In the genomic region with DNA sequence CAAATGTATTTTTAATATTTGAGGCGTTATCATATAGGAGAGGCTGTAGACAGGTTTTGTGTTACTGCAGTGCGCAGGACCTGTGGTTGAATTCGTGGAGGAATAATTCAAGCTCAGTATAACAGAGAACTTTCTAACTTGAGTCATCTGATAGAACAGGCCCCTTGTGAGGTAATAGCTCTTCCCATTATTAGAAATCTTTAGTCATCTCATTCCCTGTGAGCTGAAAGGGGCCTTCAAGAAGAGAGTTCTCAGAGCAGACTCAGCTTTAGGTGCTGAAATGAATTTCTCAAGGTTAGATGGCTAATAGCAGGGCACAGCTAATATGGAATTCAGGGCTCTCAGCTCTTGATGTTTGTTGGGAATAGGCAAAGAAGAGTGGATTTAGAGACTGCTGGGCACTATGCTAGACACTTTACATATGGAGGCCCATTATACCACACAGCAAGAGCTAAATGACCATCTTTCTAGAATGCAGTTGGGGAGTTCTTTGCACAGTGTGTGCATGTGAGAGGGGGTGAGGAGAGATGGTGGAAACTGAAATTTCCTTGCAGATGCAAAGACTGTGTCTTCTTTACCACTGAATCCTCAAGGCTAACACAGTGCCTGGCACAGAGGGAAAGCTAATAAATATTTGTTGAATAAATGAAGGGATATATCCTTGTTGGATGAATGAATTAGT, we compare ENCODE assay signal across 19 cellular contexts.
DNase-seq lines count a peak whose midpoint lies in the region; ATAC-seq and TF ChIP-seq lines count a peak whose summit lies in the region.
"Had no signal": no experiment of that assay in that cellular context is flagged by ENCODE, and none has a peak within 500 bp of the region (broad histone marks: within the 10 kb centered on the region; RNA-seq: fewer than 3 reads in every experiment).

No MANE protein-coding gene starts in this region.

- H3K27me3 Mint-ChIP-seq in endothelial cell (ENCODE audit: unreplicated experiment) = peaks cover 1% of the 10 kb centered on the region
- H3K27me3 Mint-ChIP-seq: activated T-cell treated with anti-CD3 and anti-CD28 coated beads, Interleukin-2, amount 50 U/mL, for 24 hours; CD4-positive, CD25-positive, alpha-beta regulatory T cell had no signal

- peaks cover 19% of the 10 kb centered on the region for H3F3A ChIP-seq in SK-N-SH (replicated peaks; ENCODE audit: insufficient read depth)

- TF ChIP-seq EP300 in SK-N-SH (IDR thresholded peaks at IDR 0.05; ENCODE audit: borderline replicate concordance in 1 of 2, low read depth in 1 of 2, low read length in 1 of 2) = no peak

- H3K27ac ChIP-seq in SK-N-SH (ENCODE audit: low read depth in 2 of 2, low read length in 1 of 2) = peak overlapping the region in 1 of 2 experiments; percentile 40; a peak in 2 of 4 replicates
- H3K27ac ChIP-seq: 22Rv1, Peyer's patch had no signal

- H3K79me2 ChIP-seq in SK-N-SH (ENCODE audit: insufficient read depth) = no peaks in the 10 kb centered on the region

- POLR2A ChIA-PET in SK-N-SH (lab: Yijun Ruan, JAX) = no interaction called here

- H4K20me1 ChIP-seq in SK-N-SH (ENCODE audit: insufficient read depth) = no peaks in the 10 kb centered on the region

- TF ChIP-seq CTCF in SK-N-SH (IDR thresholded peaks at IDR 0.05) = no peak
- no peak for TF ChIP-seq CTCF in endothelial cell (IDR thresholded peaks at IDR 0.05; ENCODE audit: unreplicated experiment)

- H3K4me1 ChIP-seq in SK-N-SH (ENCODE audit: control insufficient read depth in 1 of 2, insufficient read depth in 2 of 2, low read depth in 1 of 2, low read length in 1 of 2) = peaks cover 0 to 24% of the 10 kb centered on the region in 2 experiments; a peak in 3 of 4 replicates
- H3K4me1 ChIP-seq: Peyer's patch had no signal

- DNase-seq in SK-N-SH (no peak), endothelial cell (ENCODE audit: low spot score) (no peak), MV-4-11 (lab: John Stamatoyannopoulos, UW) (no peak), GOT3 (lab: John Stamatoyannopoulos, UW) (no peak)
- DNase-seq in stimulated activated naive CD8-positive, alpha-beta T cell treated with anti-CD3 and anti-CD28 coated beads, Interleukin-15, Interleukin-2, amounts not matched to agents 100 U/mL and 50 U/mL, for 24 hours = no peak
- DNase-seq: activated CD4-positive, alpha-beta T cell treated with anti-CD3 and anti-CD28 coated beads for 4 hours; activated T-cell treated with anti-CD3 and anti-CD28 coated beads, Interleukin-2, amount 50 U/mL, for 24 hours; amniotic stem cell; CD4-positive, CD25-positive, alpha-beta regulatory T cell; NCI-H146; NCI-H69; occipital lobe; Peyer's patch had no signal

- no peaks in the 10 kb centered on the region for H3K27me3 ChIP-seq in SK-N-SH (ENCODE audit: insufficient read depth)
- H3K27me3 ChIP-seq: Peyer's patch had no signal

- peak overlapping the region; percentile 23 for H3K4me3 Mint-ChIP-seq in endothelial cell (ENCODE audit: unreplicated experiment)
- H3K4me3 Mint-ChIP-seq: activated T-cell treated with anti-CD3 and anti-CD28 coated beads, Interleukin-2, amount 50 U/mL, for 24 hours; CD4-positive, CD25-positive, alpha-beta regulatory T cell; mesothelial cell of epicardium; T-helper 1 cell treated with Interleukin-12 subunit alpha and Interleukin-12 subunit beta and Interleukin-4 antibody, amounts not matched to agents 30 μg/mL and 1 μg/mL, for 36 hours had no signal

- no peaks in the 10 kb centered on the region for H3K4me1 Mint-ChIP-seq in endothelial cell (ENCODE audit: unreplicated experiment)

- H3K9me3 ChIP-seq in SK-N-SH = no peaks in the 10 kb centered on the region
- H3K9me3 ChIP-seq: Peyer's patch had no signal

- no peak overlapping the region for H3K27ac Mint-ChIP-seq in endothelial cell (ENCODE audit: unreplicated experiment)
- H3K27ac Mint-ChIP-seq: activated T-cell treated with anti-CD3 and anti-CD28 coated beads, Interleukin-2, amount 50 U/mL, for 24 hours; mesothelial cell of epicardium; T-helper 1 cell treated with Interleukin-12 subunit alpha and Interleukin-12 subunit beta and Interleukin-4 antibody, amounts not matched to agents 30 μg/mL and 1 μg/mL, for 36 hours had no signal

- H2AFZ ChIP-seq in SK-N-SH (ENCODE audit: low read depth) = no peak overlapping the region

- H3K9ac ChIP-seq in SK-N-SH = no peak overlapping the region

- H3K36me3 ChIP-seq in SK-N-SH (replicated peaks in 1 of 2; ENCODE audit: control insufficient read depth in 1 of 2, insufficient read depth in 2 of 2, low read length in 1 of 2) = peaks cover 0 to 9% of the 10 kb centered on the region in 2 experiments
- H3K36me3 ChIP-seq: Peyer's patch had no signal

- H3K9me2 ChIP-seq in SK-N-SH = no peaks in the 10 kb centered on the region

- TF ChIP-seq RAD21 in SK-N-SH (IDR thresholded peaks at IDR 0.05; ENCODE audit: low read length) = no peak

- peaks cover 25% of the 10 kb centered on the region for H3K36me3 Mint-ChIP-seq in endothelial cell (ENCODE audit: low read depth, unreplicated experiment)

- peak; percentile 31; the same call in 1 of the 3 replicates for ATAC-seq in SK-N-SH treated with all-trans-retinoic acid at 6 μM for 48 hours
- ATAC-seq in HG03432 (IDR thresholded peaks at IDR 0.05; ENCODE audit: unreplicated experiment) = peak; percentile 64
- peak; percentile 51 for ATAC-seq in stimulated activated naive CD8-positive, alpha-beta T cell treated with anti-CD3 and anti-CD28 coated beads, Interleukin-15, Interleukin-2, amounts not matched to agents 100 U/mL and 50 U/mL, for 24 hours
- ATAC-seq in HG03108 (IDR thresholded peaks at IDR 0.05; ENCODE audit: unreplicated experiment) = no peak

- CTCF ChIA-PET in SK-N-SH (lab: Yijun Ruan, JAX) = interaction anchor here (1.0 to 1.3 kb wide), 2 partner anchors 78 to 470 kb away, joined by 3 to 4 read pairs; no protein-coding TSS in a partner anchor

- no peaks in the 10 kb centered on the region for H3K9me3 Mint-ChIP-seq in endothelial cell (ENCODE audit: unreplicated experiment)

- WGBS in SK-N-SH (ENCODE audit: low lambda C conversion rate) = 92% methylated on average over 3 of the region's 3 CpGs

- H3K4me2 ChIP-seq in SK-N-SH = no peak overlapping the region

- no peak overlapping the region for H3K4me3 ChIP-seq in SK-N-SH (ENCODE audit: low read depth in 2 of 2, low read length in 1 of 2)
- H3K4me3 ChIP-seq: Peyer's patch had no signal

TF ChIP-seq in SK-N-SH treated with all-trans-retinoic acid at 6 μM for 48 hours, 23 proteins besides CTCF, POLR2A, EP300 and RAD21:
- 0 out of 2 replicates have a peak, but pooled peaks have one; percentile 24 for TF ChIP-seq ISL1 (CRISPR knock-in tag; IDR thresholded peaks at IDR 0.05)
- TF ChIP-seq PPARA (CRISPR knock-in tag; IDR thresholded peaks at IDR 0.05; ENCODE audit: borderline replicate concordance) = no peak
- no peak for TF ChIP-seq CSDC2 (CRISPR knock-in tag; IDR thresholded peaks at IDR 0.05)
- no peak for TF ChIP-seq TCF4 (CRISPR knock-in tag; IDR thresholded peaks at IDR 0.05; ENCODE audit: borderline replicate concordance)
- TF ChIP-seq, protein P1, sequence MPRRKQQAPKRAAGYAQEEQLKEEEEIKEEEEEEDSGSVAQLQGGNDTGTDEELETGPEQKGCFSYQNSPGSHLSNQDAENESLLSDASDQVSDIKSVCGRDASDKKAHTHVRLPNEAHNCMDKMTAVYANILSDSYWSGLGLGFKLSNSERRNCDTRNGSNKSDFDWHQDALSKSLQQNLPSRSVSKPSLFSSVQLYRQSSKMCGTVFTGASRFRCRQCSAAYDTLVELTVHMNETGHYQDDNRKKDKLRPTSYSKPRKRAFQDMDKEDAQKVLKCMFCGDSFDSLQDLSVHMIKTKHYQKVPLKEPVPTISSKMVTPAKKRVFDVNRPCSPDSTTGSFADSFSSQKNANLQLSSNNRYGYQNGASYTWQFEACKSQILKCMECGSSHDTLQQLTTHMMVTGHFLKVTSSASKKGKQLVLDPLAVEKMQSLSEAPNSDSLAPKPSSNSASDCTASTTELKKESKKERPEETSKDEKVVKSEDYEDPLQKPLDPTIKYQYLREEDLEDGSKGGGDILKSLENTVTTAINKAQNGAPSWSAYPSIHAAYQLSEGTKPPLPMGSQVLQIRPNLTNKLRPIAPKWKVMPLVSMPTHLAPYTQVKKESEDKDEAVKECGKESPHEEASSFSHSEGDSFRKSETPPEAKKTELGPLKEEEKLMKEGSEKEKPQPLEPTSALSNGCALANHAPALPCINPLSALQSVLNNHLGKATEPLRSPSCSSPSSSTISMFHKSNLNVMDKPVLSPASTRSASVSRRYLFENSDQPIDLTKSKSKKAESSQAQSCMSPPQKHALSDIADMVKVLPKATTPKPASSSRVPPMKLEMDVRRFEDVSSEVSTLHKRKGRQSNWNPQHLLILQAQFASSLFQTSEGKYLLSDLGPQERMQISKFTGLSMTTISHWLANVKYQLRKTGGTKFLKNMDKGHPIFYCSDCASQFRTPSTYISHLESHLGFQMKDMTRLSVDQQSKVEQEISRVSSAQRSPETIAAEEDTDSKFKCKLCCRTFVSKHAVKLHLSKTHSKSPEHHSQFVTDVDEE (CRISPR knock-in tag; IDR thresholded peaks at IDR 0.05) = no peak

TF ChIP-seq in SK-N-SH, 30 proteins besides CTCF, POLR2A, EP300 and RAD21:
- TF ChIP-seq FOXJ3 (CRISPR knock-in tag; IDR thresholded peaks at IDR 0.05) (no peak), TEAD4 (IDR thresholded peaks at IDR 0.05; ENCODE audit: borderline replicate concordance, insufficient read depth) (no peak), TCF12 (IDR thresholded peaks at IDR 0.05) (no peak), POLR2AphosphoS5 (IDR thresholded peaks at IDR 0.05; ENCODE audit: low read depth, low read length) (no peak), TAF1 (IDR thresholded peaks at IDR 0.05; ENCODE audit: borderline replicate concordance, low read depth, low read length) (no peak)
- TF ChIP-seq, protein P2, sequence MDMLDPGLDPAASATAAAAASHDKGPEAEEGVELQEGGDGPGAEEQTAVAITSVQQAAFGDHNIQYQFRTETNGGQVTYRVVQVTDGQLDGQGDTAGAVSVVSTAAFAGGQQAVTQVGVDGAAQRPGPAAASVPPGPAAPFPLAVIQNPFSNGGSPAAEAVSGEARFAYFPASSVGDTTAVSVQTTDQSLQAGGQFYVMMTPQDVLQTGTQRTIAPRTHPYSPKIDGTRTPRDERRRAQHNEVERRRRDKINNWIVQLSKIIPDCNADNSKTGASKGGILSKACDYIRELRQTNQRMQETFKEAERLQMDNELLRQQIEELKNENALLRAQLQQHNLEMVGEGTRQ (IDR thresholded peaks at IDR 0.05; ENCODE audit: borderline replicate concordance, low read depth, low read length) = no peak
- TF ChIP-seq, protein P3, sequence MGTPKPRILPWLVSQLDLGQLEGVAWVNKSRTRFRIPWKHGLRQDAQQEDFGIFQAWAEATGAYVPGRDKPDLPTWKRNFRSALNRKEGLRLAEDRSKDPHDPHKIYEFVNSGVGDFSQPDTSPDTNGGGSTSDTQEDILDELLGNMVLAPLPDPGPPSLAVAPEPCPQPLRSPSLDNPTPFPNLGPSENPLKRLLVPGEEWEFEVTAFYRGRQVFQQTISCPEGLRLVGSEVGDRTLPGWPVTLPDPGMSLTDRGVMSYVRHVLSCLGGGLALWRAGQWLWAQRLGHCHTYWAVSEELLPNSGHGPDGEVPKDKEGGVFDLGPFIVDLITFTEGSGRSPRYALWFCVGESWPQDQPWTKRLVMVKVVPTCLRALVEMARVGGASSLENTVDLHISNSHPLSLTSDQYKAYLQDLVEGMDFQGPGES (IDR thresholded peaks at IDR 0.05; ENCODE audit: low read depth, low read length) = no peak
